ENCODE assay signal across 9 cellular contexts in the genomic region with DNA sequence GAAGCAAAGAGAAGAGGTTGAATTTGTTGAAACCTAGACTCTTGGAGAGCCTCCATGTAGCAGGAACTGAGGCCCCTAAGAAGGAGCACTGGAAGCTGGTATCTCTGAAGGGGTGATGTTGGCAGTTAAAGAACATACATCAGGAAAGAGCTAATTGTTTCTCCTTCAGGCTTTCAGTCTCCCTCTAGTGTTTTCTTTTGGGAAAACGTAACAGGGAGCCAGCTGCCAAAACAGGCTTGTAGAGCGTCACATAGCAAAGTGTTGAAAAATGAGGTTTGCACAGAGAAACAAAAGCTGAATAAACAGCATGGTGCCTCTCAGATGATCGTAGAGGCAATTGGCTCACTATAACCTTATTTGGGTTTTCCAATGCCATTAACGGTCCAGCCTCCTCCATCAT. TPM values are rescaled to one million over a fixed set of nuclear protein-coding genes. Genes with fewer than 3 reads are reported as not detected.
A peak's percentile ranks its signal among the peaks of the same experiment; 100 is the strongest.
DNase-seq lines count a peak whose midpoint lies in the region; ATAC-seq and TF ChIP-seq lines count a peak whose summit lies in the region.
"Had no signal": no experiment of that assay in that cellular context is flagged by ENCODE, and none has a peak within 500 bp of the region (broad histone marks: within the 10 kb centered on the region; RNA-seq: fewer than 3 reads in every experiment).

No MANE protein-coding gene starts in this region.

- H3K27ac ChIP-seq in A673 (ENCODE audit: low read depth, low read length, poor library complexity, severe bottlenecking), result no peak overlapping the region
- H3K27ac ChIP-seq in OCI-LY1 (ENCODE audit: low read depth, low read length, poor library complexity, severe bottlenecking), result no peak overlapping the region
- H3K27ac ChIP-seq: uterus had no signal

- DNase-seq in A673 (ENCODE audit: low spot score) (peak; percentile 60), GM12864 (ENCODE audit: low read depth) (no peak), fibroblast of villous mesenchyme (ENCODE audit: low read depth) (peak; percentile 18), GM20000 (ENCODE audit: low spot score) (no peak), SKM-1 treated with dmso at 0.1 percent for 144 hours (lab: John Stamatoyannopoulos, UW; ENCODE audit: unreplicated experiment) (no peak)
- DNase-seq: uterus had no signal

- H3K36me3 ChIP-seq in A673 (ENCODE audit: insufficient read depth, low read length, poor library complexity, severe bottlenecking) (no peaks in the 10 kb centered on the region), OCI-LY1 (ENCODE audit: insufficient read depth, low read length) (no peaks in the 10 kb centered on the region)
- H3K36me3 ChIP-seq: uterus had no signal

- no peak for ATAC-seq in HG02759 (IDR thresholded peaks at IDR 0.05; ENCODE audit: unreplicated experiment)
- no peak for ATAC-seq in GM21737 (IDR thresholded peaks at IDR 0.05; ENCODE audit: unreplicated experiment)

- H3K9me2 ChIP-seq in OCI-LY1 (ENCODE audit: low read depth, low read length), result no peaks in the 10 kb centered on the region

- intact Hi-C loops in A673 (cut with micrococcal nuclease; ENCODE audit: unreplicated experiment), result loop anchor here (5.0 kb wide), 1 partner anchor 195 kb away; no protein-coding TSS in a partner anchor

- H3K9me3 ChIP-seq in A673 (ENCODE audit: low read depth, low read length, poor library complexity, severe bottlenecking), result no peaks in the 10 kb centered on the region
- H3K9me3 ChIP-seq in OCI-LY1 (ENCODE audit: low read length), result no peaks in the 10 kb centered on the region
- H3K9me3 ChIP-seq: uterus had no signal

- BruUV-seq in A673 (replicated peaks; lab: Mats Ljungman, UMichigan), result no TSS peak

- TF ChIP-seq CTCF in A673 (conservative IDR thresholded peaks at IDR 0.05; ENCODE audit: low read depth, low read length), result peak; percentile 58
- peak; percentile 18 for TF ChIP-seq CTCF in GM12864 (IDR thresholded peaks at IDR 0.05; ENCODE audit: low read depth, low read length, missing control alignments)
- TF ChIP-seq CTCF in OCI-LY1 (IDR thresholded peaks at IDR 0.05; ENCODE audit: low read length), result peak; percentile 16; the same call in 1 of the 2 replicates
- peak; percentile 47 for TF ChIP-seq CTCF in fibroblast of villous mesenchyme (IDR thresholded peaks at IDR 0.05; ENCODE audit: insufficient read depth, low read depth, low read length)
- no peak for TF ChIP-seq CTCF in GM20000 (IDR thresholded peaks at IDR 0.05; ENCODE audit: extremely low read depth, missing control alignments)

- H3K9ac ChIP-seq in OCI-LY1 (ENCODE audit: low read length), result no peak overlapping the region

- no peaks in the 10 kb centered on the region for H3F3A ChIP-seq in OCI-LY1 (ENCODE audit: insufficient read depth, low read length)

- CTCF ChIA-PET in A673 (lab: Charles Lee), result interaction anchor here (0.9 kb wide), 1 partner anchor 61 kb away, joined by 5 read pairs; no protein-coding TSS in a partner anchor

- H3K27me3 ChIP-seq in A673 (replicated peaks; ENCODE audit: insufficient read depth, low read depth, low read length, poor library complexity) (peaks cover 16% of the 10 kb centered on the region), OCI-LY1 (ENCODE audit: insufficient read depth, low read length) (no peaks in the 10 kb centered on the region)
- H3K27me3 ChIP-seq: uterus had no signal

- no peak overlapping the region for H3K4me2 ChIP-seq in OCI-LY1 (ENCODE audit: low read length)

- H3K4me3 ChIP-seq in A673 (ENCODE audit: low read depth, low read length, poor library complexity, severe bottlenecking) (no peak overlapping the region), GM12864 (ENCODE audit: low read depth, low read length) (no peak overlapping the region), OCI-LY1 (ENCODE audit: low read depth, low read length, poor library complexity, severe bottlenecking) (no peak overlapping the region), fibroblast of villous mesenchyme (ENCODE audit: low read depth, low read length) (no peak overlapping the region)
- H3K4me3 ChIP-seq: uterus had no signal

- no peaks in the 10 kb centered on the region for H4K20me1 ChIP-seq in OCI-LY1 (ENCODE audit: insufficient read depth, low read length)

- H3K4me1 ChIP-seq in A673 (ENCODE audit: insufficient read depth, low read length, poor library complexity, severe bottlenecking), result no peaks in the 10 kb centered on the region
- peaks cover 5% of the 10 kb centered on the region for H3K4me1 ChIP-seq in OCI-LY1 (ENCODE audit: insufficient read depth, low read length, severe bottlenecking)
- H3K4me1 ChIP-seq: uterus had no signal

- no peak overlapping the region for H2AFZ ChIP-seq in OCI-LY1 (ENCODE audit: low read length)

- POLR2A ChIA-PET in A673 (lab: Charles Lee; ENCODE audit: low non-redundant PET), result no interaction called here

- no peaks in the 10 kb centered on the region for H3K79me2 ChIP-seq in OCI-LY1 (ENCODE audit: insufficient read depth, low read length)

RNA-seq across cellular contexts. Expression of gene CAND1, which starts 46.9 kb away (rescaled TPM):
- total RNA-seq in A673 (2021), result 195 and 196 TPM in 2 replicates
- 132 and 158 TPM in 2 replicates for total RNA-seq in fibroblast of villous mesenchyme

Comparison
In these comparisons a context has a peak if more than half of its experiments do, and no peak if none do; other contexts are left out.
1. DNase-seq: peak in A673 (single experiment) and fibroblast of villous mesenchyme (single experiment); none in GM12864 (single experiment), GM20000 (single experiment) and SKM-1 treated with dmso at 0.1 percent for 144 hours (single experiment).